ENCODE assay signal across 7 cellular contexts in genomic region chr19:17246681-17247425, GRCh38. TPM values are rescaled to one million over a fixed set of nuclear protein-coding genes. Genes with fewer than 3 reads are reported as not detected.
DNase-seq lines count a peak whose midpoint lies in the region; ATAC-seq and TF ChIP-seq lines count a peak whose summit lies in the region.
"Had no signal": no experiment of that assay in that cellular context is flagged by ENCODE, and none has a peak within 500 bp of the region (broad histone marks: within the 10 kb centered on the region; RNA-seq: fewer than 3 reads in every experiment).

No MANE protein-coding gene starts in this region.

- no peaks in the 10 kb centered on the region for H3K9me2 ChIP-seq in OCI-LY1 (ENCODE audit: low read depth, low read length)

- H3K4me1 ChIP-seq in CD8-positive, alpha-beta memory T cell (ENCODE audit: insufficient read depth, low read length) = peaks cover 8% of the 10 kb centered on the region
- H3K4me1 ChIP-seq in OCI-LY1 (ENCODE audit: insufficient read depth, low read length, severe bottlenecking) = peaks cover 36% of the 10 kb centered on the region

- no peaks in the 10 kb centered on the region for H3K27me3 ChIP-seq in CD8-positive, alpha-beta memory T cell (ENCODE audit: insufficient read depth, low read length, poor library complexity, severe bottlenecking)
- no peaks in the 10 kb centered on the region for H3K27me3 ChIP-seq in OCI-LY1 (ENCODE audit: insufficient read depth, low read length)

- H3K36me3 ChIP-seq in CD8-positive, alpha-beta memory T cell (ENCODE audit: insufficient read depth, low read length) = no peaks in the 10 kb centered on the region
- no peaks in the 10 kb centered on the region for H3K36me3 ChIP-seq in OCI-LY1 (ENCODE audit: insufficient read depth, low read length)

- no peak overlapping the region for H2AFZ ChIP-seq in OCI-LY1 (ENCODE audit: low read length)

- no peaks in the 10 kb centered on the region for H3F3A ChIP-seq in OCI-LY1 (ENCODE audit: insufficient read depth, low read length)

- no peaks in the 10 kb centered on the region for H3K79me2 ChIP-seq in OCI-LY1 (ENCODE audit: insufficient read depth, low read length)

- H3K9me3 Mint-ChIP-seq in CD8-positive, alpha-beta memory T cell = no peaks in the 10 kb centered on the region
- peaks cover 7% of the 10 kb centered on the region for H3K9me3 Mint-ChIP-seq in glutamatergic neuron (ENCODE audit: unreplicated experiment)

- H3K36me3 Mint-ChIP-seq in CD8-positive, alpha-beta memory T cell = no peaks in the 10 kb centered on the region
- no peaks in the 10 kb centered on the region for H3K36me3 Mint-ChIP-seq in glutamatergic neuron (ENCODE audit: unreplicated experiment)

- ATAC-seq in HG02840 (IDR thresholded peaks at IDR 0.05; ENCODE audit: low FRiP score, unreplicated experiment) = no peak
- ATAC-seq in HG03520 (IDR thresholded peaks at IDR 0.05; ENCODE audit: unreplicated experiment) = no peak

- CTCF ChIA-PET in CD8-positive, alpha-beta memory T cell (lab: Charles Lee) = interaction anchor here (1.6 kb wide), 1 partner anchor 13 kb away, joined by 4 read pairs; no protein-coding TSS in a partner anchor

- H3K4me3 ChIP-seq in CD8-positive, alpha-beta memory T cell (ENCODE audit: low read length) = peak overlapping the region; percentile 51
- H3K4me3 ChIP-seq in OCI-LY1 (ENCODE audit: low read depth, low read length, poor library complexity, severe bottlenecking) = peak overlapping the region; percentile 79

- POLR2A ChIA-PET in CD8-positive, alpha-beta memory T cell (lab: Charles Lee) = no interaction called here

- no peaks in the 10 kb centered on the region for H4K20me1 ChIP-seq in OCI-LY1 (ENCODE audit: insufficient read depth, low read length)

- H3K4me2 ChIP-seq in OCI-LY1 (ENCODE audit: low read length) = peak overlapping the region; percentile 95

- peak overlapping the region in 3 of 8 donors; percentile 65 to 86 (median 73) for H3K27ac Mint-ChIP-seq in CD8-positive, alpha-beta memory T cell
- H3K27ac Mint-ChIP-seq in glutamatergic neuron (ENCODE audit: unreplicated experiment) = peak overlapping the region; percentile 99

- peak overlapping the region; percentile 44 for H3K27ac ChIP-seq in CD8-positive, alpha-beta memory T cell (ENCODE audit: low read depth, low read length)
- peak overlapping the region; percentile 80 for H3K27ac ChIP-seq in OCI-LY1 (ENCODE audit: low read depth, low read length, poor library complexity, severe bottlenecking)
- peak overlapping the region; percentile 69 for H3K27ac ChIP-seq in temporal lobe (ENCODE audit: low read depth, low read length)

- DNase-seq in CD8-positive, alpha-beta memory T cell = no peak
- peak; percentile 67 for DNase-seq in glutamatergic neuron

- peak overlapping the region; percentile 57 to 92 (median 86) for H3K4me3 Mint-ChIP-seq in CD8-positive, alpha-beta memory T cell
- peak overlapping the region; percentile 82 for H3K4me3 Mint-ChIP-seq in glutamatergic neuron (ENCODE audit: unreplicated experiment)

- H3K27me3 Mint-ChIP-seq in CD8-positive, alpha-beta memory T cell = peaks cover 4 to 8% of the 10 kb centered on the region in 2 donors
- H3K27me3 Mint-ChIP-seq in glutamatergic neuron (ENCODE audit: unreplicated experiment) = peaks cover 15% of the 10 kb centered on the region

- H3K9me3 ChIP-seq in CD8-positive, alpha-beta memory T cell (ENCODE audit: low read length) = no peaks in the 10 kb centered on the region
- H3K9me3 ChIP-seq in OCI-LY1 (ENCODE audit: low read length) = no peaks in the 10 kb centered on the region

- H3K9ac ChIP-seq in OCI-LY1 (ENCODE audit: low read length) = peak overlapping the region; percentile 90

- TF ChIP-seq CTCF in OCI-LY1 (IDR thresholded peaks at IDR 0.05; ENCODE audit: low read length) = no peak
- no peak for TF ChIP-seq CTCF in glutamatergic neuron (IDR thresholded peaks at IDR 0.05; ENCODE audit: partially characterized antibody, unreplicated experiment)

- H3K4me1 Mint-ChIP-seq in CD8-positive, alpha-beta memory T cell = peaks cover 3 to 12% (median 4%) of the 10 kb centered on the region in 3 donors
- H3K4me1 Mint-ChIP-seq in glutamatergic neuron (ENCODE audit: low read depth, unreplicated experiment) = peaks cover 14% of the 10 kb centered on the region

RNA-seq across cellular contexts. Expression of gene NR2F6, which starts 1.1 kb away (rescaled TPM):
- 1 to 10 TPM; 7.4 to 7.8 TPM for total RNA-seq in CD8-positive, alpha-beta memory T cell
- polyA plus RNA-seq in CD8-positive, alpha-beta memory T cell = 0.94 TPM
- total RNA-seq in glutamatergic neuron (ENCODE audit: unreplicated experiment) (109 TPM), temporal lobe (7.1 TPM)

RNA-seq across cellular contexts. Expression of gene USHBP1, which starts 17.7 kb away (rescaled TPM):
- total RNA-seq in CD8-positive, alpha-beta memory T cell = under 1 TPM; 0.07 to 0.27 TPM
- not detected for polyA plus RNA-seq in CD8-positive, alpha-beta memory T cell
- not detected for total RNA-seq in glutamatergic neuron (ENCODE audit: unreplicated experiment)
- 0.74 TPM for total RNA-seq in temporal lobe
- total RNA-seq: M059J had no signal

RNA-seq across cellular contexts. Expression of gene BABAM1, which starts 20.4 kb away (rescaled TPM):
- 100 to 1,000 TPM; 124 to 132 TPM for total RNA-seq in CD8-positive, alpha-beta memory T cell
- polyA plus RNA-seq in CD8-positive, alpha-beta memory T cell = 114 TPM
- total RNA-seq in glutamatergic neuron (ENCODE audit: unreplicated experiment) (85.7 TPM), temporal lobe (70.8 TPM)

RNA-seq across cellular contexts. Expression of gene OCEL1, which starts 20.8 kb away (rescaled TPM):
- 10 to 100 TPM; 15.0 to 16.8 TPM for total RNA-seq in CD8-positive, alpha-beta memory T cell
- polyA plus RNA-seq in CD8-positive, alpha-beta memory T cell = 35.5 TPM
- total RNA-seq in glutamatergic neuron (ENCODE audit: unreplicated experiment) (23.4 TPM), temporal lobe (1.7 TPM)

RNA-seq across cellular contexts. Expression of gene USE1, which starts 31.7 kb away (rescaled TPM):
- total RNA-seq in CD8-positive, alpha-beta memory T cell = 10 to 100 TPM; 31.9 to 35.4 TPM
- polyA plus RNA-seq in CD8-positive, alpha-beta memory T cell = 33.6 TPM
- total RNA-seq in glutamatergic neuron (ENCODE audit: unreplicated experiment) = 14.9 TPM
- total RNA-seq in temporal lobe = 15.2 TPM

Comparison
In these comparisons a context has a peak if more than half of its experiments do, and no peak if none do; other contexts are left out.
1. RNA of gene NR2F6, which starts 1.1 kb away (total RNA-seq): 109 TPM in glutamatergic neuron (single experiment); 7.4 to 7.8 TPM in CD8-positive, alpha-beta memory T cell and 7.1 TPM in temporal lobe (single experiment); every median in the first group is over 10 times any median in the second.
2. Peak in every context shown above with its lines, with median percentiles within 50 percentile points of each other: H3K27ac ChIP-seq.